8 cellular contexts compared by ENCODE assay signal in genomic region chr15:88546248-88547129, GRCh38. TPM values are rescaled to one million over a fixed set of nuclear protein-coding genes. Genes with fewer than 3 reads are reported as not detected.
DNase-seq lines count a peak whose midpoint lies in the region; ATAC-seq and TF ChIP-seq lines count a peak whose summit lies in the region.

Gene DET1, minus strand, starts transcription at chr15:88546681. Its CDS starts 14,976 bp downstream, at chr15:88531705.

- TF ChIP-seq CTCF in GM12801 (IDR thresholded peaks at IDR 0.05; ENCODE audit: extremely low read depth, insufficient read length) (peak; percentile 52), NB4 (IDR thresholded peaks at IDR 0.05; ENCODE audit: low read depth, low read length) (peak; percentile 90), glutamatergic neuron (IDR thresholded peaks at IDR 0.05; ENCODE audit: partially characterized antibody, unreplicated experiment) (peak; percentile 54), osteoblast (IDR thresholded peaks at IDR 0.05; ENCODE audit: extremely low read depth, low read depth, low read length) (peak; percentile 82)

- no peaks in the 10 kb centered on the region for H3K9me3 Mint-ChIP-seq in activated naive CD4-positive, alpha-beta T cell treated with anti-CD3 and anti-CD28 coated beads, Interleukin-2, amount 50 U/mL, for 24 hours
- peaks cover 2% of the 10 kb centered on the region for H3K9me3 Mint-ChIP-seq in glutamatergic neuron (ENCODE audit: unreplicated experiment)

- H4K20me1 ChIP-seq in osteoblast (ENCODE audit: insufficient read depth, low read length): no peaks in the 10 kb centered on the region

- H3K4me1 ChIP-seq in osteoblast (ENCODE audit: insufficient read depth, low read length): peaks cover 4% of the 10 kb centered on the region
- H3K4me1 ChIP-seq in thymus (ENCODE audit: control insufficient read depth, insufficient read depth, low read length): peaks cover 3% of the 10 kb centered on the region

- H3K36me3 Mint-ChIP-seq in activated naive CD4-positive, alpha-beta T cell treated with anti-CD3 and anti-CD28 coated beads, Interleukin-2, amount 50 U/mL, for 24 hours: peaks cover 2% of the 10 kb centered on the region
- no peaks in the 10 kb centered on the region for H3K36me3 Mint-ChIP-seq in glutamatergic neuron (ENCODE audit: unreplicated experiment)

- peak within 1 kb of the TSS; percentile 90 for H3K27ac Mint-ChIP-seq in activated naive CD4-positive, alpha-beta T cell treated with anti-CD3 and anti-CD28 coated beads, Interleukin-2, amount 50 U/mL, for 24 hours
- H3K27ac Mint-ChIP-seq in glutamatergic neuron (ENCODE audit: unreplicated experiment): no peak within 1 kb of the TSS

- H3K4me3 Mint-ChIP-seq in activated naive CD4-positive, alpha-beta T cell treated with anti-CD3 and anti-CD28 coated beads, Interleukin-2, amount 50 U/mL, for 24 hours: peak within 1 kb of the TSS; percentile 90
- peak within 1 kb of the TSS; percentile 87 for H3K4me3 Mint-ChIP-seq in glutamatergic neuron (ENCODE audit: unreplicated experiment)

- H3K36me3 ChIP-seq in osteoblast (ENCODE audit: insufficient read depth, low read length) (no peaks in the 10 kb centered on the region), thymus (ENCODE audit: control insufficient read depth, insufficient read depth) (no peaks in the 10 kb centered on the region)

- TF ChIP-seq POLR2A in NB4 (IDR thresholded peaks at IDR 0.05; ENCODE audit: extremely low read depth, insufficient read length): peak; percentile 20

- peak; percentile 97 for ATAC-seq in HG02588 (IDR thresholded peaks at IDR 0.05; ENCODE audit: unreplicated experiment)

- H3K4me2 ChIP-seq in osteoblast (ENCODE audit: insufficient read depth, low read length): peak within 1 kb of the TSS; percentile 77

- DNase-seq in NB4 (ENCODE audit: low read depth): peak; percentile 98
- DNase-seq in SK-N-DZ (ENCODE audit: low spot score): peak; percentile 98
- DNase-seq in glutamatergic neuron: peak; percentile 92
- peak; percentile 99 for DNase-seq in osteoblast (ENCODE audit: insufficient read length, low spot score, missing footprints)

- peaks cover 7% of the 10 kb centered on the region for H3K79me2 ChIP-seq in osteoblast (ENCODE audit: insufficient read depth, low read length)

- H3K4me1 Mint-ChIP-seq in activated naive CD4-positive, alpha-beta T cell treated with anti-CD3 and anti-CD28 coated beads, Interleukin-2, amount 50 U/mL, for 24 hours: peaks cover 21% of the 10 kb centered on the region
- H3K4me1 Mint-ChIP-seq in glutamatergic neuron (ENCODE audit: low read depth, unreplicated experiment): peaks cover 11% of the 10 kb centered on the region

- H2AFZ ChIP-seq in osteoblast (ENCODE audit: low read length): peak within 1 kb of the TSS; percentile 96

- H3K27me3 ChIP-seq in osteoblast (ENCODE audit: insufficient read depth, low read length) (no peaks in the 10 kb centered on the region), thymus (ENCODE audit: control insufficient read depth, insufficient read depth) (no peaks in the 10 kb centered on the region)

- H3K4me3 ChIP-seq in NB4 (ENCODE audit: low read depth, low read length) (peak within 1 kb of the TSS; percentile 74), osteoblast (ENCODE audit: insufficient read depth, low read length) (peak within 1 kb of the TSS; percentile 74), thymus (ENCODE audit: low read length) (peak within 1 kb of the TSS; percentile 85)

- H3K9me3 ChIP-seq in osteoblast (ENCODE audit: low read depth, low read length): no peaks in the 10 kb centered on the region
- H3K9me3 ChIP-seq in thymus (ENCODE audit: control insufficient read depth): no peaks in the 10 kb centered on the region

- H3K27ac ChIP-seq in osteoblast (ENCODE audit: low read depth, low read length): peak within 1 kb of the TSS; percentile 31
- peak within 1 kb of the TSS; percentile 93 for H3K27ac ChIP-seq in thymus (ENCODE audit: low read depth)

- 5% methylated on average over 33 of the region's 33 CpGs for WGBS in thymus

- no peaks in the 10 kb centered on the region for H3K27me3 Mint-ChIP-seq in activated naive CD4-positive, alpha-beta T cell treated with anti-CD3 and anti-CD28 coated beads, Interleukin-2, amount 50 U/mL, for 24 hours
- H3K27me3 Mint-ChIP-seq in glutamatergic neuron (ENCODE audit: unreplicated experiment): peaks cover 2% of the 10 kb centered on the region

RNA-seq across cellular contexts. Expression of gene DET1, which starts in this region (rescaled TPM):
- 14.9 and 16.0 TPM in 2 replicates for polyA plus RNA-seq in SK-N-DZ (2014; cell fraction: cytosol; rRNA removed)
- polyA plus RNA-seq in SK-N-DZ (2014; cell fraction: nucleus; rRNA removed): 15.8 and 20.4 TPM in 2 replicates
- total RNA-seq in glutamatergic neuron (ENCODE audit: unreplicated experiment) (8.8 TPM), osteoblast (7.6 and 9.4 TPM in 2 replicates)
- 5.0 TPM for polyA plus RNA-seq in thymus

Comparison
In these comparisons a context has a peak if more than half of its experiments do, and no peak if none do; other contexts are left out.
1. Peak in every context shown above with its lines: DNase-seq, ATAC-seq, H3K4me3 ChIP-seq and H3K27ac ChIP-seq.